19 cellular contexts compared by ENCODE assay signal in the genomic region with DNA sequence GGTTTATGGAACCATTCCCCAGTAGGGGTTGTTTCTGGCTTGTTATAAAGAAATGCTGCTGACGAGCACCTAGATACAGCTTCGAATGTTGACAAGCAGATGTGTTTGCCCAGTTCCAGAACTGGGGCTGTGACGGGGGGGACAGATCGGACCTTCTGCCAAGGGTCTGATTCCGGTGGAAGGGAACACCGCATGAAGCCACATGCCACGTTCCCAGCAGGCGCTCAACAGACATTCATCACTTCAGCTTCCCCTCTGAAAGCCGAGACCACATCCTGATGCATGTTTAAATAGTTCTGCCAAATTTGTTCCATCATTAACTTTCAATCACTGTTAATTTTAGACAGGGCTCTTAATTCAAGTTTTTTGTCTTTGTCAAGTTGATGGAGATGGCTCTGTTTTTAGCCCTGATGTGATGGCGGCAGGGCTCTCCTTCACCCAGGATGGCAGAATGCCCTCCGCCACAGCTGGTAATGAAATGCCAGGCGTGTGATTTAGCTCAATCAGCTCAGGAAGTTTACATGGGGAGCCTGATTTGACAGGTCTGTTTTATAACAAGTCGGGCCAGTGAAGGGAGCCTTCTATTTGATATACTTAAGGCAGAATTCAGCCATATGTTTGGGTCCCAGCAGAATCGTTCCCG. TPM values are rescaled to one million over a fixed set of nuclear protein-coding genes. Genes with fewer than 3 reads are reported as not detected.
"Had no signal": no experiment of that assay in that cellular context is flagged by ENCODE, and none has a peak within 500 bp of the region (broad histone marks: within the 10 kb centered on the region; RNA-seq: fewer than 3 reads in every experiment).

No MANE protein-coding gene starts in this region.

- H3K27ac ChIP-seq: adrenal gland, brain microvascular endothelial cell, upper lobe of left lung had no signal

- H3K36me3 ChIP-seq: adrenal gland, brain microvascular endothelial cell, upper lobe of left lung had no signal

- H3K27me3 ChIP-seq: adrenal gland, brain microvascular endothelial cell, upper lobe of left lung had no signal

- H3K27ac Mint-ChIP-seq: endodermal cell had no signal

- H3K9me3 ChIP-seq: adrenal gland, upper lobe of left lung had no signal

- H3K4me3 Mint-ChIP-seq: endodermal cell had no signal

- H3K4me1 ChIP-seq: adrenal gland, upper lobe of left lung had no signal

- H3K9me3 Mint-ChIP-seq: endodermal cell had no signal

- H3K4me1 Mint-ChIP-seq: endodermal cell had no signal

- DNase-seq: activated CD4-positive, alpha-beta T cell treated with anti-CD3 and anti-CD28 coated beads, Interleukin-2, amount 50 U/mL, for 1 hour; activated naive CD4-positive, alpha-beta T cell treated with anti-CD3 and anti-CD28 coated beads, Interleukin-2, amount 50 U/mL, for 16 hours; adrenal gland; brain microvascular endothelial cell; cerebellar nuclear complex; endodermal cell; erythroblast; stimulated activated CD4-positive, alpha-beta T cell treated with anti-CD3 and anti-CD28 coated beads, Interleukin-12 subunit alpha, Interleukin-12 subunit beta, amount 100 ng/mL, for 4 hours; stimulated activated CD4-positive, alpha-beta T cell treated with anti-CD3 and anti-CD28 coated beads, Interleukin-2, amount 100 ng/mL, for 48 hours; stimulated activated naive CD4-positive, alpha-beta T cell treated with Interleukin-2 at 50 U/mL for 16 hours; T-helper 2 cell; upper lobe of left lung had no signal

- H3K4me3 ChIP-seq: adrenal gland, upper lobe of left lung had no signal

RNA-seq across cellular contexts. Expression of a gene that starts 57.4 kb away (rescaled TPM):
- total RNA-seq: adrenal gland, dermis microvascular lymphatic vessel endothelial cell, glomerular endothelial cell, liver, mesenteric fat pad, osteocyte, pulmonary artery endothelial cell had no signal
- polyA plus RNA-seq: liver, neural cell had no signal
